ENCODE assay signal across 22 cellular contexts in genomic region chr22:50111056-50111455, GRCh38. TPM values are rescaled to one million over a fixed set of nuclear protein-coding genes. Genes with fewer than 3 reads are reported as not detected.
"Had no signal": no experiment of that assay in that cellular context is flagged by ENCODE, and none has a peak within 500 bp of the region (broad histone marks: within the 10 kb centered on the region; RNA-seq: fewer than 3 reads in every experiment).

No MANE protein-coding gene starts in this region.

- FAIRE-seq: islet of Langerhans had no signal

- H3K9me3 ChIP-seq: sigmoid colon, thoracic aorta, upper lobe of right lung had no signal

- H3K27ac ChIP-seq: epithelial cell of prostate, upper lobe of right lung had no signal

- DNase-seq: activated CD4-positive, alpha-beta T cell treated with anti-CD3 and anti-CD28 coated beads, Interleukin-2, amount 10 ng/mL, durations not matched to agents 24 days and 14 days; activated effector memory CD4-positive, alpha-beta T cell treated with anti-CD3 and anti-CD28 coated beads, Interleukin-2, amount 50 U/mL, for 16 hours; activated naive CD4-positive, alpha-beta T cell treated with anti-CD3 and anti-CD28 coated beads, Interleukin-2, amount 50 U/mL, for 16 hours; activated T-cell treated with anti-CD3 and anti-CD28 coated beads, Interleukin-2, amount 50 U/mL, for 72 hours; amniotic stem cell; effector memory CD8-positive, alpha-beta T cell; foreskin fibroblast; left cardiac atrium; mesendoderm; naive thymus-derived CD8-positive, alpha-beta T cell; sigmoid colon; stimulated activated CD4-positive, alpha-beta T cell treated with anti-CD3 and anti-CD28 coated beads, Interleukin-4, amount 100 ng/mL, for 4 hours; T1000; upper lobe of right lung had no signal

- H3K36me3 ChIP-seq: sigmoid colon, thoracic aorta, upper lobe of right lung had no signal

- H3K4me3 ChIP-seq: sigmoid colon, upper lobe of right lung had no signal

- H3K27me3 ChIP-seq: sigmoid colon, upper lobe of right lung had no signal

- H3K4me1 ChIP-seq: upper lobe of right lung had no signal

RNA-seq across cellular contexts. Expression of gene MOV10L1, which starts 21.2 kb away (rescaled TPM):
- total RNA-seq: activated CD4-positive, alpha-beta T cell treated with anti-CD3 and anti-CD28 coated beads, Interleukin-2, amount 10 ng/mL, durations not matched to agents 24 days and 14 days; naive thymus-derived CD8-positive, alpha-beta T cell; T-helper 1 cell treated with Interleukin-12 subunit alpha and Interleukin-12 subunit beta and Interleukin-4 antibody, amounts not matched to agents 30 ng/mL and 1 ng/mL, for 36 hours had no signal
- polyA plus RNA-seq: naive thymus-derived CD8-positive, alpha-beta T cell had no signal

RNA-seq across cellular contexts. Expression of gene MLC1, which starts 25.8 kb away (rescaled TPM):
- total RNA-seq: activated CD4-positive, alpha-beta T cell treated with anti-CD3 and anti-CD28 coated beads, Interleukin-2, amount 10 ng/mL, durations not matched to agents 24 days and 14 days; dermis microvascular lymphatic vessel endothelial cell; glomerular endothelial cell had no signal

RNA-seq across cellular contexts. Expression of gene TTLL8, which starts 53.0 kb away (rescaled TPM):
- total RNA-seq: activated CD4-positive, alpha-beta T cell treated with anti-CD3 and anti-CD28 coated beads, Interleukin-2, amount 10 ng/mL, durations not matched to agents 24 days and 14 days; activated T-cell treated with anti-CD3 and anti-CD28 coated beads, Interleukin-2, amount 50 U/mL, for 72 hours; cardiac septum; dermis microvascular lymphatic vessel endothelial cell; glomerular endothelial cell; left cardiac atrium; lower leg skin; naive thymus-derived CD8-positive, alpha-beta T cell; sigmoid colon; T-helper 1 cell treated with Interleukin-12 subunit alpha and Interleukin-12 subunit beta and Interleukin-4 antibody, amounts not matched to agents 30 ng/mL and 1 ng/mL, for 36 hours; thoracic aorta; upper lobe of right lung had no signal
- polyA plus RNA-seq: naive thymus-derived CD8-positive, alpha-beta T cell; sigmoid colon had no signal

RNA-seq across cellular contexts. Expression of gene PANX2, which starts 59.5 kb away (rescaled TPM):
- polyA plus RNA-seq: naive thymus-derived CD8-positive, alpha-beta T cell had no signal
